21 cellular contexts compared by ENCODE assay signal in the genomic region with DNA sequence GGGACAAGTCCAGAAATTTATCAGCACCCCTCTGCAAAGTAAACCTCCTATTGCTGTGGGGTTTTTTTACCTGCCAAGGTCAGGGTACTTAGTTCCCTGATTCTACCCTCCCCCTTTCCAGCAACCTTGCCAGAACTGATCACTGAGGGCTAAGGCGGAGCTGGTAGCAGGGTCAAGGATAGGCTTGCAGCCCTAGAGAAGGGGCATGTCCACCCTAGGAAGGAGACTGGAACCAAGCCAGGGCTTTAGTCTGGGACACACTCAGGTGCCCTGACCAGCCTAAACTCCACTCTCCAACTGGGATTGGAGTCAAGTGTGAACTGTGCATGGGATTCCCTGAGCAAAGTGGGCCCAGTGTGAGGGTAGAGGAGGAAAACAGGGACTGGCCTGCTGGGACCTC. TPM values are rescaled to one million over a fixed set of nuclear protein-coding genes. Genes with fewer than 3 reads are reported as not detected.
"Had no signal": no experiment of that assay in that cellular context is flagged by ENCODE, and none has a peak within 500 bp of the region (broad histone marks: within the 10 kb centered on the region; RNA-seq: fewer than 3 reads in every experiment).

No MANE protein-coding gene starts in this region.

- H3K4me3 ChIP-seq: coronary artery, esophagus muscularis mucosa, lower lobe of right lung, right atrium auricular region, thoracic aorta, uterus had no signal

- H3K36me3 ChIP-seq: esophagus muscularis mucosa, lower lobe of right lung, right atrium auricular region, thoracic aorta, uterus had no signal

- ATAC-seq: activated T-cell treated with anti-CD3 and anti-CD28 coated beads, Interleukin-2, amount 50 U/mL, for 4 hours; T-helper 17 cell had no signal

- H3K36me3 Mint-ChIP-seq: brain had no signal

- DNase-seq: activated CD4-positive, alpha-beta T cell treated with anti-CD3 and anti-CD28 coated beads, Interleukin-2, amount 50 U/mL, for 1 hour; activated CD4-positive, CD25-positive, alpha-beta regulatory T cell treated with anti-CD3 and anti-CD28 coated beads, Interleukin-2, amount 50 U/mL, for 72 hours; activated CD8-positive, alpha-beta memory T cell treated with anti-CD3 and anti-CD28 coated beads, Interleukin-2, amount 50 U/mL, for 4 hours; activated naive CD4-positive, alpha-beta T cell treated with anti-CD3 and anti-CD28 coated beads for 36 hours; activated T-cell treated with anti-CD3 and anti-CD28 coated beads, Interleukin-2, amount 50 U/mL, for 4 hours; left cardiac atrium; lower lobe of right lung; nephron progenitor cell; occipital lobe; stimulated activated CD4-positive, alpha-beta T cell treated with anti-CD3 and anti-CD28 coated beads, Interleukin-2, amount 100 ng/mL, for 24 hours; stimulated activated naive CD4-positive, alpha-beta T cell treated with Interleukin-2 at 50 U/mL for 16 hours; T-helper 17 cell; uterus had no signal

- H3K4me3 Mint-ChIP-seq: activated naive CD4-positive, alpha-beta T cell treated with anti-CD3 and anti-CD28 coated beads for 36 hours; activated T-cell treated with anti-CD3 and anti-CD28 coated beads, Interleukin-2, amount 50 U/mL, for 4 hours; brain; central memory CD8-positive, alpha-beta T cell; nephron progenitor cell; T-helper 17 cell had no signal

- H3K9me3 ChIP-seq: esophagus muscularis mucosa, lower lobe of right lung, right atrium auricular region, thoracic aorta, uterus had no signal

- H3K9me3 Mint-ChIP-seq: activated naive CD4-positive, alpha-beta T cell treated with anti-CD3 and anti-CD28 coated beads for 36 hours; activated T-cell treated with anti-CD3 and anti-CD28 coated beads, Interleukin-2, amount 50 U/mL, for 4 hours; brain; central memory CD8-positive, alpha-beta T cell; nephron progenitor cell had no signal

- H3K27me3 ChIP-seq: right atrium auricular region, uterus had no signal

- H3K4me1 ChIP-seq: esophagus muscularis mucosa, uterus had no signal

- H3K4me1 Mint-ChIP-seq: central memory CD8-positive, alpha-beta T cell; nephron progenitor cell had no signal

- H3K27ac Mint-ChIP-seq: activated naive CD4-positive, alpha-beta T cell treated with anti-CD3 and anti-CD28 coated beads for 36 hours; brain; nephron progenitor cell; progenitor cell of endocrine pancreas; T-helper 17 cell had no signal

- H3K27ac ChIP-seq: coronary artery, esophagus muscularis mucosa, lower lobe of right lung, right atrium auricular region, thoracic aorta, uterus had no signal

RNA-seq across cellular contexts. Expression of a gene that starts 6.5 kb away (rescaled TPM):
- total RNA-seq: activated naive CD4-positive, alpha-beta T cell treated with anti-CD3 and anti-CD28 coated beads for 36 hours; activated T-cell treated with anti-CD3 and anti-CD28 coated beads, Interleukin-2, amount 50 U/mL, for 4 hours; occipital lobe; skeletal muscle tissue; T-helper 17 cell; uterus had no signal

RNA-seq across cellular contexts. Expression of a gene that starts 53.4 kb away (rescaled TPM):
- total RNA-seq: activated naive CD4-positive, alpha-beta T cell treated with anti-CD3 and anti-CD28 coated beads for 36 hours; progenitor cell of endocrine pancreas had no signal
